In the genomic region with DNA sequence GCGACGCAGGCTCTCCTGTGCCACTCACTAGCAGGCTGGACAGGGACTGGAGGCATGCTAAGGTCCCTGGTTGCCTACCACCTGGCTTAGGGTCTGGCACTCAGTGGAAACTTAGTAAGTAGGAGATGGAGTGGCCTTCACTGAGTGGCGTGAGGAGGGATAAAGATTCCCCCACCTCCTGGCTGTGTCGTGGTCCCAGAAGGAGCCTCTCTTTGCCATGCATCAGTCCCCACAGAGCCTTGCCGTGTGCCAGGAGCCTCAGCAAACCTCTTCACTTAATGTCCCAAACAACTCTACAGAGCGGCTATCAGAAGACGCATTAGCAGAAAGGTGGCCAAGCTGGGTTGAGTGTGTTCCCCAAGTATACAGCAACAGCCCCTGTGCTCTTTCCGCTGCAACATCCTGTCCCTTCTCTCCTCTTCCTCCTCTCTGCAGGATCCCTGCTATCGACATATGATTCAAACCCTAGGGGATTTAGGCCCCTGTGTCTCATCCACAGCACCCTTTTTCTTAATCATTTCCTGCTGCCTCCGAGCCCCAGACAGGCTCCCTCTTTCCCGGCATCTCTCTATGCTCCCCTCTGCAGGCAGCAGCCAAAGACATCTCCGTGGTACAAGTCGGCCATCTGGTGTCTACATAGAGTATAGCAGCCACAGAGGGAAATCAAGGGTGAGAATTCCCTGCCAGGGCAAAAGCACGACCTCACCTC, we compare ENCODE assay signal across 8 cellular contexts.
DNase-seq lines count a peak whose midpoint lies in the region; ATAC-seq and TF ChIP-seq lines count a peak whose summit lies in the region.

No MANE protein-coding gene starts in this region.

- no peak overlapping the region for H3K27ac ChIP-seq in neural progenitor cell

- DNase-seq in 8988T (peak; percentile 79), GM12864 (ENCODE audit: low read depth) (no peak), NCI-H1930 (lab: John Stamatoyannopoulos, UW) (peak; percentile 2 to 55), fibroblast of mammary gland (ENCODE audit: low read depth) (peak; percentile 74), neural progenitor cell (ENCODE audit: low spot score) (peak; percentile 85), activated gamma-delta T cell (lab: John Stamatoyannopoulos, UW) (no peak)
- peak; percentile 78 for DNase-seq in activated CD4-positive, alpha-beta T cell treated with anti-CD3 and anti-CD28 coated beads, Interleukin-2, amount 10 ng/mL, durations not matched to agents 24 days and 14 days

- no peaks in the 10 kb centered on the region for H3K4me1 ChIP-seq in neural progenitor cell

- H2AFZ ChIP-seq in neural progenitor cell (replicated peaks): peak overlapping the region; percentile 92

- no peaks in the 10 kb centered on the region for H3K9me3 ChIP-seq in neural progenitor cell (ENCODE audit: low read depth)

- intact Hi-C loops in activated CD4-positive, alpha-beta T cell treated with anti-CD3 and anti-CD28 coated beads, Interleukin-2, amount 10 ng/mL, durations not matched to agents 24 days and 14 days (cut with micrococcal nuclease): loop anchor here (1.0 kb wide), 1 partner anchor 114 kb away; no protein-coding TSS in a partner anchor

- H3K4me3 ChIP-seq in GM12864 (ENCODE audit: low read depth, low read length) (no peak overlapping the region), fibroblast of mammary gland (ENCODE audit: control insufficient read depth, low read depth, low read length) (no peak overlapping the region), neural progenitor cell (no peak overlapping the region)

- H3K27ac Mint-ChIP-seq in activated CD4-positive, alpha-beta T cell treated with anti-CD3 and anti-CD28 coated beads, Interleukin-2, amount 10 ng/mL, durations not matched to agents 24 days and 14 days: no peak overlapping the region
- H3K27ac Mint-ChIP-seq in neural progenitor cell: no peak overlapping the region

- no peaks in the 10 kb centered on the region for H3K9me3 Mint-ChIP-seq in activated CD4-positive, alpha-beta T cell treated with anti-CD3 and anti-CD28 coated beads, Interleukin-2, amount 10 ng/mL, durations not matched to agents 24 days and 14 days
- H3K9me3 Mint-ChIP-seq in neural progenitor cell: peaks cover 10% of the 10 kb centered on the region

- peaks cover 39% of the 10 kb centered on the region for H3K27me3 ChIP-seq in neural progenitor cell

- no peak overlapping the region for H3K9ac ChIP-seq in neural progenitor cell

- H3K79me2 ChIP-seq in neural progenitor cell (ENCODE audit: low read depth): no peaks in the 10 kb centered on the region

- TF ChIP-seq CTCF in GM12864 (IDR thresholded peaks at IDR 0.05; ENCODE audit: low read depth, low read length, missing control alignments) (peak; percentile 60), fibroblast of mammary gland (conservative IDR thresholded peaks at IDR 0.05; ENCODE audit: control insufficient read depth, insufficient read depth, low read depth, low read length) (peak; percentile 91), neural progenitor cell (IDR thresholded peaks at IDR 0.05) (peak; percentile 88)

- no peaks in the 10 kb centered on the region for H3K36me3 ChIP-seq in neural progenitor cell

- H3K36me3 Mint-ChIP-seq in activated CD4-positive, alpha-beta T cell treated with anti-CD3 and anti-CD28 coated beads, Interleukin-2, amount 10 ng/mL, durations not matched to agents 24 days and 14 days (ENCODE audit: low read depth): no peaks in the 10 kb centered on the region
- no peaks in the 10 kb centered on the region for H3K36me3 Mint-ChIP-seq in neural progenitor cell

- H3K27me3 Mint-ChIP-seq in activated CD4-positive, alpha-beta T cell treated with anti-CD3 and anti-CD28 coated beads, Interleukin-2, amount 10 ng/mL, durations not matched to agents 24 days and 14 days: peaks cover 5% of the 10 kb centered on the region
- peaks cover 10% of the 10 kb centered on the region for H3K27me3 Mint-ChIP-seq in neural progenitor cell (ENCODE audit: insufficient read depth, low read depth)

- ATAC-seq in GM19467 (IDR thresholded peaks at IDR 0.05; ENCODE audit: unreplicated experiment): no peak

- H3K4me1 Mint-ChIP-seq in activated CD4-positive, alpha-beta T cell treated with anti-CD3 and anti-CD28 coated beads, Interleukin-2, amount 10 ng/mL, durations not matched to agents 24 days and 14 days: no peaks in the 10 kb centered on the region
- no peaks in the 10 kb centered on the region for H3K4me1 Mint-ChIP-seq in neural progenitor cell

- H3K4me3 Mint-ChIP-seq in activated CD4-positive, alpha-beta T cell treated with anti-CD3 and anti-CD28 coated beads, Interleukin-2, amount 10 ng/mL, durations not matched to agents 24 days and 14 days: no peak overlapping the region
- H3K4me3 Mint-ChIP-seq in neural progenitor cell: no peak overlapping the region

- no peaks in the 10 kb centered on the region for H4K20me1 ChIP-seq in neural progenitor cell (ENCODE audit: low read depth)

- no peaks in the 10 kb centered on the region for H3F3A ChIP-seq in neural progenitor cell (ENCODE audit: low read depth)

- H3K4me2 ChIP-seq in neural progenitor cell: no peak overlapping the region

Comparison
In these comparisons a context has a peak if more than half of its experiments do, and no peak if none do; other contexts are left out.
1. DNase-seq: peak in 8988T (single experiment), NCI-H1930 (2 of 2), activated CD4-positive, alpha-beta T cell treated with anti-CD3 and anti-CD28 coated beads, Interleukin-2, amount 10 ng/mL, durations not matched to agents 24 days and 14 days (single experiment), fibroblast of mammary gland (single experiment) and neural progenitor cell (single experiment); none in GM12864 (single experiment) and activated gamma-delta T cell (single experiment).
2. Peak in every context shown above with its lines, with median percentiles within 50 percentile points of each other: CTCF ChIP-seq.